34 cellular contexts compared by ENCODE assay signal in genomic region chr1:165216254-165216653, GRCh38.
"Had no signal": no experiment of that assay in that cellular context is flagged by ENCODE, and none has a peak within 500 bp of the region (broad histone marks: within the 10 kb centered on the region; RNA-seq: fewer than 3 reads in every experiment).

No MANE protein-coding gene starts in this region.

- H3K36me3 ChIP-seq: adrenal gland, colonic mucosa, esophagus muscularis mucosa, gastrocnemius medialis, heart left ventricle, WERI-Rb-1 had no signal

- H3K9me3 Mint-ChIP-seq: activated CD4-positive, alpha-beta memory T cell treated with anti-CD3 and anti-CD28 coated beads for 36 hours; activated CD4-positive, alpha-beta T cell treated with anti-CD3 and anti-CD28 coated beads, Interleukin-2, amount 10 ng/mL, durations not matched to agents 24 days and 14 days; activated naive CD4-positive, alpha-beta T cell treated with anti-CD3 and anti-CD28 coated beads for 36 hours; activated naive CD4-positive, alpha-beta T cell treated with anti-CD3 and anti-CD28 coated beads, Interleukin-2, amount 50 U/mL, for 24 hours; activated naive CD8-positive, alpha-beta T cell treated with anti-CD3 and anti-CD28 coated beads for 36 hours; activated naive CD8-positive, alpha-beta T cell treated with anti-CD3 and anti-CD28 coated beads, Interleukin-2, amount 50 U/mL, for 24 hours; activated T-helper 1 cell treated with anti-CD3 and anti-CD28 coated beads, Interleukin-12 subunit alpha, Interleukin-12 subunit beta, Interleukin-2, Interleukin-4 antibody, amounts not matched to agents 30 ng/mL and 10 ng/mL and 1 ng/mL, durations not matched to agents 14 hours and 24 hours and 36 hours; activated T-helper 2 cell treated with anti-CD3 and anti-CD28 coated beads, Interferon-gamma antibody, Interleukin-2, Interleukin-4, amounts not matched to agents 10 μg/mL and 5 μg/mL and 100 μg/mL, durations not matched to agents 14 hours and 24 hours and 36 hours; T-cell; T-helper 1 cell treated with Interleukin-12 subunit alpha and Interleukin-12 subunit beta and Interleukin-4 antibody, amounts not matched to agents 30 μg/mL and 1 μg/mL, for 36 hours had no signal

- H3K27me3 Mint-ChIP-seq: activated naive CD8-positive, alpha-beta T cell treated with anti-CD3 and anti-CD28 coated beads, Interleukin-2, amount 50 U/mL, for 24 hours had no signal

- H3K9me3 ChIP-seq: adrenal gland, body of pancreas, colonic mucosa, esophagus muscularis mucosa, gastrocnemius medialis, heart left ventricle had no signal

- ATAC-seq: activated CD4-positive, alpha-beta T cell treated with anti-CD3 and anti-CD28 coated beads for 36 hours; activated CD8-positive, alpha-beta memory T cell treated with anti-CD3 and anti-CD28 coated beads, Interleukin-2, amount 10 ng/mL, durations not matched to agents 7 days and 5 days; activated CD8-positive, alpha-beta T cell treated with anti-CD3 and anti-CD28 coated beads, Interleukin-2, amount 10 ng/mL, durations not matched to agents 7 days and 5 days; activated naive CD8-positive, alpha-beta T cell treated with anti-CD3 and anti-CD28 coated beads, Interleukin-2, amount 50 U/mL, for 24 hours; body of pancreas; gastrocnemius medialis; heart left ventricle; T-cell had no signal

- DNase-seq: activated CD4-positive, alpha-beta memory T cell treated with anti-CD3 and anti-CD28 coated beads for 36 hours; activated CD4-positive, alpha-beta T cell treated with anti-CD3 and anti-CD28 coated beads for 36 hours; activated CD4-positive, alpha-beta T cell treated with anti-CD3 and anti-CD28 coated beads, Interleukin-2, amount 10 ng/mL, durations not matched to agents 24 days and 14 days; activated CD4-positive, CD25-positive, alpha-beta regulatory T cell; activated CD4-positive, CD25-positive, alpha-beta regulatory T cell treated with anti-CD3 and anti-CD28 coated beads, Interleukin-2, amount 50 U/mL, for 72 hours; activated CD8-positive, alpha-beta memory T cell treated with anti-CD3 and anti-CD28 coated beads, Interleukin-2, amount 10 ng/mL, durations not matched to agents 7 days and 5 days; activated CD8-positive, alpha-beta memory T cell treated with anti-CD3 and anti-CD28 coated beads, Interleukin-2, amount 50 U/mL, for 4 hours; activated CD8-positive, alpha-beta T cell treated with anti-CD3 and anti-CD28 coated beads, Interleukin-2, amount 10 ng/mL, durations not matched to agents 7 days and 5 days; activated effector memory CD4-positive, alpha-beta T cell treated with anti-CD3 and anti-CD28 coated beads, Interleukin-2, amount 50 U/mL, for 16 hours; activated naive CD4-positive, alpha-beta T cell treated with anti-CD3 and anti-CD28 coated beads for 36 hours; activated naive CD8-positive, alpha-beta T cell treated with anti-CD3 and anti-CD28 coated beads for 36 hours; activated naive CD8-positive, alpha-beta T cell treated with anti-CD3 and anti-CD28 coated beads, Interleukin-2, amount 50 U/mL, for 24 hours; activated T-cell treated with anti-CD3 and anti-CD28 coated beads, Interleukin-2, amount 50 U/mL, for 1 hour; activated T-cell treated with anti-CD3 and anti-CD28 coated beads, Interleukin-2, amount 50 U/mL, for 48 hours; adrenal gland; amygdala; aorta; body of pancreas; caudate nucleus; colonic mucosa; effector CD8-positive, alpha-beta T cell; erythroblast; gastrocnemius medialis; glutamatergic neuron; heart left ventricle; T-cell; T1000; WERI-Rb-1 had no signal

- H3K27ac ChIP-seq: adrenal gland, body of pancreas, colonic mucosa, esophagus muscularis mucosa, foreskin keratinocyte, gastrocnemius medialis, heart left ventricle, WERI-Rb-1 had no signal

- H3K4me1 ChIP-seq: adrenal gland, body of pancreas, colonic mucosa, esophagus muscularis mucosa, foreskin keratinocyte, gastrocnemius medialis had no signal

- H3K4me1 Mint-ChIP-seq: activated CD4-positive, alpha-beta T cell treated with anti-CD3 and anti-CD28 coated beads for 36 hours; activated CD4-positive, alpha-beta T cell treated with anti-CD3 and anti-CD28 coated beads, Interleukin-2, amount 10 ng/mL, durations not matched to agents 24 days and 14 days; activated CD8-positive, alpha-beta memory T cell treated with anti-CD3 and anti-CD28 coated beads, Interleukin-2, amount 10 ng/mL, durations not matched to agents 7 days and 5 days; activated naive CD4-positive, alpha-beta T cell treated with anti-CD3 and anti-CD28 coated beads, Interleukin-2, amount 50 U/mL, for 24 hours; activated naive CD8-positive, alpha-beta T cell treated with anti-CD3 and anti-CD28 coated beads for 36 hours; activated naive CD8-positive, alpha-beta T cell treated with anti-CD3 and anti-CD28 coated beads, Interleukin-2, amount 50 U/mL, for 24 hours; T-cell had no signal

- H3K4me3 Mint-ChIP-seq: activated CD4-positive, alpha-beta memory T cell treated with anti-CD3 and anti-CD28 coated beads for 36 hours; activated CD4-positive, alpha-beta T cell treated with anti-CD3 and anti-CD28 coated beads for 36 hours; activated CD4-positive, alpha-beta T cell treated with anti-CD3 and anti-CD28 coated beads, Interleukin-2, amount 10 ng/mL, durations not matched to agents 24 days and 14 days; activated CD8-positive, alpha-beta memory T cell treated with anti-CD3 and anti-CD28 coated beads, Interleukin-2, amount 10 ng/mL, durations not matched to agents 7 days and 5 days; activated CD8-positive, alpha-beta T cell treated with anti-CD3 and anti-CD28 coated beads, Interleukin-2, amount 10 ng/mL, durations not matched to agents 7 days and 5 days; activated naive CD4-positive, alpha-beta T cell treated with anti-CD3 and anti-CD28 coated beads for 36 hours; activated naive CD4-positive, alpha-beta T cell treated with anti-CD3 and anti-CD28 coated beads, Interleukin-2, amount 50 U/mL, for 24 hours; activated naive CD8-positive, alpha-beta T cell treated with anti-CD3 and anti-CD28 coated beads for 36 hours; activated naive CD8-positive, alpha-beta T cell treated with anti-CD3 and anti-CD28 coated beads, Interleukin-2, amount 50 U/mL, for 24 hours; activated T-helper 1 cell treated with anti-CD3 and anti-CD28 coated beads, Interleukin-12 subunit alpha, Interleukin-12 subunit beta, Interleukin-2, Interleukin-4 antibody, amounts not matched to agents 30 ng/mL and 10 ng/mL and 1 ng/mL, durations not matched to agents 14 hours and 24 hours and 36 hours; T-cell; T-helper 1 cell treated with Interleukin-12 subunit alpha and Interleukin-12 subunit beta and Interleukin-4 antibody, amounts not matched to agents 30 μg/mL and 1 μg/mL, for 36 hours had no signal

- H3K36me3 Mint-ChIP-seq: activated CD4-positive, alpha-beta memory T cell treated with anti-CD3 and anti-CD28 coated beads for 36 hours; activated CD8-positive, alpha-beta memory T cell treated with anti-CD3 and anti-CD28 coated beads, Interleukin-2, amount 10 ng/mL, durations not matched to agents 7 days and 5 days; activated naive CD4-positive, alpha-beta T cell treated with anti-CD3 and anti-CD28 coated beads, Interleukin-2, amount 50 U/mL, for 24 hours; activated naive CD8-positive, alpha-beta T cell treated with anti-CD3 and anti-CD28 coated beads for 36 hours; T-cell had no signal

- H3K27ac Mint-ChIP-seq: activated CD4-positive, alpha-beta memory T cell treated with anti-CD3 and anti-CD28 coated beads for 36 hours; activated CD4-positive, alpha-beta T cell treated with anti-CD3 and anti-CD28 coated beads for 36 hours; activated CD4-positive, alpha-beta T cell treated with anti-CD3 and anti-CD28 coated beads, Interleukin-2, amount 10 ng/mL, durations not matched to agents 24 days and 14 days; activated CD8-positive, alpha-beta memory T cell treated with anti-CD3 and anti-CD28 coated beads, Interleukin-2, amount 10 ng/mL, durations not matched to agents 7 days and 5 days; activated CD8-positive, alpha-beta T cell treated with anti-CD3 and anti-CD28 coated beads, Interleukin-2, amount 10 ng/mL, durations not matched to agents 7 days and 5 days; activated naive CD4-positive, alpha-beta T cell treated with anti-CD3 and anti-CD28 coated beads for 36 hours; activated naive CD4-positive, alpha-beta T cell treated with anti-CD3 and anti-CD28 coated beads, Interleukin-2, amount 50 U/mL, for 24 hours; activated naive CD8-positive, alpha-beta T cell treated with anti-CD3 and anti-CD28 coated beads for 36 hours; activated naive CD8-positive, alpha-beta T cell treated with anti-CD3 and anti-CD28 coated beads, Interleukin-2, amount 50 U/mL, for 24 hours; activated T-helper 1 cell treated with anti-CD3 and anti-CD28 coated beads, Interleukin-12 subunit alpha, Interleukin-12 subunit beta, Interleukin-2, Interleukin-4 antibody, amounts not matched to agents 30 ng/mL and 10 ng/mL and 1 ng/mL, durations not matched to agents 14 hours and 24 hours and 36 hours; activated T-helper 2 cell treated with anti-CD3 and anti-CD28 coated beads, Interferon-gamma antibody, Interleukin-2, Interleukin-4, amounts not matched to agents 10 μg/mL and 5 μg/mL and 100 μg/mL, durations not matched to agents 14 hours and 24 hours and 36 hours; T-cell; T-helper 1 cell treated with Interleukin-12 subunit alpha and Interleukin-12 subunit beta and Interleukin-4 antibody, amounts not matched to agents 30 μg/mL and 1 μg/mL, for 36 hours had no signal

- H3K27me3 ChIP-seq: adrenal gland, body of pancreas, colonic mucosa, esophagus muscularis mucosa, gastrocnemius medialis had no signal

- H3K4me3 ChIP-seq: adrenal gland, body of pancreas, colonic mucosa, esophagus muscularis mucosa, gastrocnemius medialis, heart left ventricle had no signal
